ENCODE assay signal across 24 cellular contexts in genomic region chr4:87229979-87230378, GRCh38. TPM values are rescaled to one million over a fixed set of nuclear protein-coding genes. Genes with fewer than 3 reads are reported as not detected.
A peak's percentile ranks its signal among the peaks of the same experiment; 100 is the strongest.
DNase-seq lines count a peak whose midpoint lies in the region; ATAC-seq, FAIRE-seq and TF ChIP-seq lines count a peak whose summit lies in the region.
"Had no signal": no experiment of that assay in that cellular context is flagged by ENCODE, and none has a peak within 500 bp of the region (broad histone marks: within the 10 kb centered on the region; RNA-seq: fewer than 3 reads in every experiment).

No MANE protein-coding gene starts in this region.

- H3K4me3 ChIP-seq in K562 (no peak overlapping the region), lower lobe of right lung (no peak overlapping the region), upper lobe of right lung (no peak overlapping the region), ovary (no peak overlapping the region)
- H3K4me3 ChIP-seq: BLaER1, GM12878, GM23248 had no signal

- CTCF ChIA-PET in K562 (lab: Yijun Ruan, JAX; ENCODE audit: low intra/inter-chr PET ratio) = no interaction called here

- POLR2A ChIA-PET in K562 (lab: Yijun Ruan, JAX) = interaction anchor here (0.7 kb wide), 2 partner anchors 10 to 256 kb away, joined by 3 read pairs; no protein-coding TSS in a partner anchor

- H3K36me3 ChIP-seq in K562 (ENCODE audit: control insufficient read depth, insufficient read depth, low read length) (no peaks in the 10 kb centered on the region), lower lobe of right lung (no peaks in the 10 kb centered on the region), upper lobe of right lung (no peaks in the 10 kb centered on the region), ovary (no peaks in the 10 kb centered on the region)
- H3K36me3 ChIP-seq: BLaER1 had no signal

- H3K9me3 ChIP-seq in K562 (replicated peaks; ENCODE audit: control insufficient read depth, insufficient read depth, low read depth, low read length) (no peaks in the 10 kb centered on the region), lower lobe of right lung (no peaks in the 10 kb centered on the region), upper lobe of right lung (no peaks in the 10 kb centered on the region), ovary (no peaks in the 10 kb centered on the region)
- H3K9me3 ChIP-seq: BLaER1 had no signal

- H3K4me1 Mint-ChIP-seq in activated CD4-positive, alpha-beta T cell treated with anti-CD3 and anti-CD28 coated beads, Interleukin-2, amount 10 ng/mL, durations not matched to agents 24 days and 14 days = no peaks in the 10 kb centered on the region
- peaks cover 8% of the 10 kb centered on the region for H3K4me1 Mint-ChIP-seq in activated T-helper 1 cell treated with anti-CD3 and anti-CD28 coated beads, Interleukin-12 subunit alpha, Interleukin-12 subunit beta, Interleukin-2, Interleukin-4 antibody, amounts not matched to agents 30 ng/mL and 10 ng/mL and 1 ng/mL, durations not matched to agents 14 hours and 24 hours and 36 hours (ENCODE audit: low read depth)
- H3K4me1 Mint-ChIP-seq: B cell; CD4-positive, CD25-positive, alpha-beta regulatory T cell had no signal

- in situ Hi-C loops in K562 (cut with MboI) = loop anchor here (5.0 to 10.0 kb wide), 2 partner anchors 78 to 325 kb away; no protein-coding TSS in a partner anchor

- no peak overlapping the region for H2AFZ ChIP-seq in K562 (ENCODE audit: low read depth, low read length)
- H2AFZ ChIP-seq: GM23248 had no signal

- intact Hi-C loops in activated CD4-positive, alpha-beta T cell treated with anti-CD3 and anti-CD28 coated beads, Interleukin-2, amount 10 ng/mL, durations not matched to agents 24 days and 14 days (cut with micrococcal nuclease) = loop anchor here (10.0 kb wide), 1 partner anchor 1055 kb away; the partner anchor contains the start of gene PPM1K
- intact Hi-C loops in K562 (cut with micrococcal nuclease) = no loop called here
- intact Hi-C loops in lower lobe of right lung (cut with DNase I) = loop anchor here (10.0 kb wide), 2 partner anchors 75 to 305 kb away; no protein-coding TSS in a partner anchor
- intact Hi-C loops in upper lobe of right lung (cut with DNase I) = loop anchor here (10.0 kb wide), 1 partner anchor 65 kb away; no protein-coding TSS in a partner anchor
- intact Hi-C loops in activated T-helper 1 cell treated with anti-CD3 and anti-CD28 coated beads, Interleukin-12 subunit alpha, Interleukin-12 subunit beta, Interleukin-2, Interleukin-4 antibody, amounts not matched to agents 30 ng/mL and 10 ng/mL and 1 ng/mL, durations not matched to agents 14 hours and 24 hours and 36 hours (cut with micrococcal nuclease) = loop anchor here (10.0 kb wide), 1 partner anchor 1295 kb away; the partner anchor contains the start of gene PYURF
- intact Hi-C loops in ovary (cut with DNase I) = loop anchor here (5.0 to 10.0 kb wide), 6 partner anchors 75 to 725 kb away; partner anchors contain the start of gene AFF1 (in 1 of the 4)

- H3K4me2 ChIP-seq in K562 (ENCODE audit: insufficient read depth, low read length) = no peak overlapping the region
- H3K4me2 ChIP-seq: BLaER1 had no signal

- H3K36me3 Mint-ChIP-seq in activated CD4-positive, alpha-beta T cell treated with anti-CD3 and anti-CD28 coated beads, Interleukin-2, amount 10 ng/mL, durations not matched to agents 24 days and 14 days (ENCODE audit: low read depth) = no peaks in the 10 kb centered on the region
- H3K36me3 Mint-ChIP-seq in activated T-helper 1 cell treated with anti-CD3 and anti-CD28 coated beads, Interleukin-12 subunit alpha, Interleukin-12 subunit beta, Interleukin-2, Interleukin-4 antibody, amounts not matched to agents 30 ng/mL and 10 ng/mL and 1 ng/mL, durations not matched to agents 14 hours and 24 hours and 36 hours (ENCODE audit: low read depth) = no peaks in the 10 kb centered on the region
- H3K36me3 Mint-ChIP-seq: CD4-positive, CD25-positive, alpha-beta regulatory T cell; CD8-positive, alpha-beta T cell had no signal

- no peaks in the 10 kb centered on the region for H3K9me3 Mint-ChIP-seq in activated CD4-positive, alpha-beta T cell treated with anti-CD3 and anti-CD28 coated beads, Interleukin-2, amount 10 ng/mL, durations not matched to agents 24 days and 14 days
- no peaks in the 10 kb centered on the region for H3K9me3 Mint-ChIP-seq in activated T-helper 1 cell treated with anti-CD3 and anti-CD28 coated beads, Interleukin-12 subunit alpha, Interleukin-12 subunit beta, Interleukin-2, Interleukin-4 antibody, amounts not matched to agents 30 ng/mL and 10 ng/mL and 1 ng/mL, durations not matched to agents 14 hours and 24 hours and 36 hours
- H3K9me3 Mint-ChIP-seq: CD8-positive, alpha-beta T cell had no signal

- no peak for TF ChIP-seq CTCF in K562 (IDR thresholded peaks at IDR 0.05 in 2 of 3, conservative IDR thresholded peaks at IDR 0.05 in 1 of 3; ENCODE audit: insufficient read depth in 2 of 3, low read depth in 1 of 3, low read length in 3 of 3)
- no peak for TF ChIP-seq CTCF in lower lobe of right lung (IDR thresholded peaks at IDR 0.05)
- TF ChIP-seq CTCF in upper lobe of right lung (IDR thresholded peaks at IDR 0.05) = no peak
- TF ChIP-seq CTCF in ovary (IDR thresholded peaks at IDR 0.05) = no peak

- H3K27me3 Mint-ChIP-seq in activated CD4-positive, alpha-beta T cell treated with anti-CD3 and anti-CD28 coated beads, Interleukin-2, amount 10 ng/mL, durations not matched to agents 24 days and 14 days = peaks cover 22% of the 10 kb centered on the region
- peaks cover 15% of the 10 kb centered on the region for H3K27me3 Mint-ChIP-seq in activated T-helper 1 cell treated with anti-CD3 and anti-CD28 coated beads, Interleukin-12 subunit alpha, Interleukin-12 subunit beta, Interleukin-2, Interleukin-4 antibody, amounts not matched to agents 30 ng/mL and 10 ng/mL and 1 ng/mL, durations not matched to agents 14 hours and 24 hours and 36 hours (ENCODE audit: insufficient read depth)

- no peak overlapping the region for H3K27ac Mint-ChIP-seq in activated CD4-positive, alpha-beta T cell treated with anti-CD3 and anti-CD28 coated beads, Interleukin-2, amount 10 ng/mL, durations not matched to agents 24 days and 14 days
- no peak overlapping the region for H3K27ac Mint-ChIP-seq in activated T-helper 1 cell treated with anti-CD3 and anti-CD28 coated beads, Interleukin-12 subunit alpha, Interleukin-12 subunit beta, Interleukin-2, Interleukin-4 antibody, amounts not matched to agents 30 ng/mL and 10 ng/mL and 1 ng/mL, durations not matched to agents 14 hours and 24 hours and 36 hours
- H3K27ac Mint-ChIP-seq: B cell; CD4-positive, CD25-positive, alpha-beta regulatory T cell; CD8-positive, alpha-beta T cell had no signal

- no peaks in the 10 kb centered on the region for H4K20me1 ChIP-seq in K562 (replicated peaks; ENCODE audit: control insufficient read depth, insufficient read depth, low read length)
- H4K20me1 ChIP-seq: BLaER1 had no signal

- H3K27me3 ChIP-seq in K562 (ENCODE audit: control insufficient read depth in 2 of 2, insufficient read depth in 2 of 2, low read length in 2 of 2) = no peaks in the 10 kb centered on the region; a peak in 1 of 5 replicates
- no peaks in the 10 kb centered on the region for H3K27me3 ChIP-seq in lower lobe of right lung (ENCODE audit: low read depth)
- H3K27me3 ChIP-seq in upper lobe of right lung = no peaks in the 10 kb centered on the region
- H3K27me3 ChIP-seq in ovary = no peaks in the 10 kb centered on the region
- H3K27me3 ChIP-seq: BLaER1 had no signal

- no peak overlapping the region for H3K4me3 Mint-ChIP-seq in activated CD4-positive, alpha-beta T cell treated with anti-CD3 and anti-CD28 coated beads, Interleukin-2, amount 10 ng/mL, durations not matched to agents 24 days and 14 days
- no peak overlapping the region for H3K4me3 Mint-ChIP-seq in activated T-helper 1 cell treated with anti-CD3 and anti-CD28 coated beads, Interleukin-12 subunit alpha, Interleukin-12 subunit beta, Interleukin-2, Interleukin-4 antibody, amounts not matched to agents 30 ng/mL and 10 ng/mL and 1 ng/mL, durations not matched to agents 14 hours and 24 hours and 36 hours
- H3K4me3 Mint-ChIP-seq: B cell; CD4-positive, CD25-positive, alpha-beta regulatory T cell; CD8-positive, alpha-beta T cell had no signal

- peak; percentile 46 for DNase-seq in activated CD4-positive, alpha-beta T cell treated with anti-CD3 and anti-CD28 coated beads, Interleukin-2, amount 10 ng/mL, durations not matched to agents 24 days and 14 days
- no peak for DNase-seq in activated CD4-positive, alpha-beta T cell treated with anti-CD3 and anti-CD28 coated beads, Interleukin-2, amount 50 U/mL, for 1 hour
- no peak for DNase-seq in K562 (ENCODE audit: extremely low read depth in 1 of 4, low spot score in 3 of 4)
- DNase-seq in lower lobe of right lung = no peak
- DNase-seq in upper lobe of right lung = no peak
- DNase-seq in activated T-helper 1 cell treated with anti-CD3 and anti-CD28 coated beads, Interleukin-12 subunit alpha, Interleukin-12 subunit beta, Interleukin-2, Interleukin-4 antibody, amounts not matched to agents 30 ng/mL and 10 ng/mL and 1 ng/mL, durations not matched to agents 14 hours and 24 hours and 36 hours (ENCODE audit: low spot score) = no peak
- DNase-seq in ureter (ENCODE audit: low spot score) = no peak
- no peak for DNase-seq in ovary
- DNase-seq: CD4-positive, CD25-positive, alpha-beta regulatory T cell; CD8-positive, alpha-beta T cell; DMS53; EL; GDM1; GM23248; H7; HCEC 1CT had no signal

- FAIRE-seq in K562 (lab: Jason Lieb, UNC) = no peak
- FAIRE-seq: A204.1, GM12878, GM19239, H1 had no signal

- H3K9ac ChIP-seq in K562 (ENCODE audit: insufficient read depth in 1 of 2, low read depth in 2 of 2, low read length in 2 of 2) = no peak overlapping the region
- H3K9ac ChIP-seq: BLaER1, GM23248 had no signal

- TF ChIP-seq POLR2A in K562 (conservative IDR thresholded peaks at IDR 0.05) (no peak), ovary (IDR thresholded peaks at IDR 0.05) (no peak)

- ATAC-seq in K562 = peak; percentile 29
- ATAC-seq in lower lobe of right lung = peak; percentile 82 to 83
- ATAC-seq in upper lobe of right lung = peak; percentile 85
- ATAC-seq: CD8-positive, alpha-beta T cell; GM12878 had no signal

- TF ChIP-seq RAD21 in K562 (CRISPR knock-in tag; conservative IDR thresholded peaks at IDR 0.05 in 1 of 2, IDR thresholded peaks at IDR 0.05 in 1 of 2) = no peak

- BruUV-seq in K562 (replicated peaks; lab: Mats Ljungman, UMichigan) = no TSS peak

- H3K4me1 ChIP-seq in K562 (replicated peaks in 1 of 2; ENCODE audit: control insufficient read depth in 2 of 2, insufficient read depth in 2 of 2, low read length in 2 of 2) (peaks cover 0 to 7% of the 10 kb centered on the region in 2 experiments; a peak in 1 of 5 replicates), lower lobe of right lung (no peaks in the 10 kb centered on the region), upper lobe of right lung (peaks cover 6% of the 10 kb centered on the region), ovary (ENCODE audit: insufficient read depth) (no peaks in the 10 kb centered on the region)

- H3K27ac ChIP-seq in K562 (ENCODE audit: extremely low read depth, low read depth, low read length) = no peak overlapping the region
- H3K27ac ChIP-seq in lower lobe of right lung = no peak overlapping the region
- no peak overlapping the region for H3K27ac ChIP-seq in upper lobe of right lung
- H3K27ac ChIP-seq in ovary = no peak overlapping the region
- H3K27ac ChIP-seq: 22Rv1, BLaER1, C4-2B, GM23248 had no signal

- 18% methylated on average over 3 of the region's 3 CpGs for WGBS in K562 (ENCODE audit: insufficient coverage, low coverage, missing lambda C conversion rate)
- WGBS in ovary, 3 donors = 69 to 80% (median 75%) methylated on average over 3 of the region's 3 CpGs

- TF ChIP-seq EP300 in K562 (IDR thresholded peaks at IDR 0.05; ENCODE audit: low read length) (no peak), ovary (IDR thresholded peaks at IDR 0.05) (no peak)

- H3K9me1 ChIP-seq in K562 (ENCODE audit: control insufficient read depth, insufficient read depth, low read length) = no peaks in the 10 kb centered on the region

- H3K79me2 ChIP-seq in K562 (ENCODE audit: control insufficient read depth, insufficient read depth, low read length) = no peaks in the 10 kb centered on the region

RNA-seq across cellular contexts. Expression of gene KLHL8, which starts 9.6 kb away (rescaled TPM):
- total RNA-seq in activated CD4-positive, alpha-beta T cell treated with anti-CD3 and anti-CD28 coated beads, Interleukin-2, amount 10 ng/mL, durations not matched to agents 24 days and 14 days = 16.5 and 17.1 TPM in 2 replicates
- total RNA-seq in K562 (2011; cell fraction: chromatin; rRNA removed; ENCODE audit: low replicate concordance) = 12.2 and 27.8 TPM in 2 replicates
- 8.3 TPM in 2 replicates for total RNA-seq in K562 (2011; cell fraction: nucleolus; rRNA removed)
- 12.0 and 23.4 TPM in 2 replicates for total RNA-seq in K562 (2011; cell fraction: nucleoplasm; rRNA removed)
- total RNA-seq in K562 (2014; rRNA removed) = 9.7 and 15.0 TPM in 2 replicates
- 25.3 and 29.2 TPM in 2 replicates for total RNA-seq in K562 (2014; rRNA removed; fragmentation: Illumina TruSeq; extraction: Trizol)
- total RNA-seq in K562 (2015; rRNA removed; fragmentation: Illumina TruSeq; extraction: Trizol) = 21.8 and 23.0 TPM in 2 replicates
- total RNA-seq in K562 (2021) = 16.8 and 18.2 TPM in 2 replicates
- polyA plus RNA-seq in K562 (2011; rRNA removed) = 10.6 and 15.7 TPM in 2 replicates
- 3.0 and 8.9 TPM in 2 replicates for polyA plus RNA-seq in K562 (2011; cell fraction: cytosol; rRNA removed)
- 3.3 and 3.6 TPM in 2 replicates for polyA plus RNA-seq in K562 (2011; cell fraction: nucleus; rRNA removed)
- polyA plus RNA-seq in K562 (2012) = 8.6 and 16.8 TPM in 2 replicates
- polyA plus RNA-seq in K562 (2014; fragmentation: Illumina TruSeq; extraction: Trizol) = 18.7 and 20.4 TPM in 2 replicates
- polyA plus RNA-seq in K562 (2014; fragmentation: Nextera tagmentation; extraction: Ambion mirVana) = 10 to 100 TPM in 1 of 2 experiments, 1 to 10 TPM in 1; 8.7 to 10.5 TPM
- 13.0 and 13.2 TPM in 2 replicates for polyA plus RNA-seq in K562 (2014; rRNA removed)
- 90.7 and 108 TPM in 2 replicates for polyA minus RNA-seq in K562 (2011; rRNA and poly(A)+ RNA removed)
- polyA minus RNA-seq in K562 (2011; cell fraction: cytosol; rRNA and poly(A)+ RNA removed) = 18.0 and 24.5 TPM in 2 replicates
- polyA minus RNA-seq in K562 (2011; cell fraction: nucleus; rRNA and poly(A)+ RNA removed) = 12.4 and 17.0 TPM in 2 replicates
- 20.6 TPM for total RNA-seq in lower lobe of right lung
- 18.4 TPM for total RNA-seq in upper lobe of right lung
- 15.1 and 17.6 TPM in 2 replicates for total RNA-seq in activated T-helper 1 cell treated with anti-CD3 and anti-CD28 coated beads, Interleukin-12 subunit alpha, Interleukin-12 subunit beta, Interleukin-2, Interleukin-4 antibody, amounts not matched to agents 30 ng/mL and 10 ng/mL and 1 ng/mL, durations not matched to agents 14 hours and 24 hours and 36 hours
- total RNA-seq in ureter = 12.5 TPM
- 10 to 100 TPM in 6 of 7 donors, 1 to 10 TPM in 1; 9.4 to 13.1 (median 11.6) TPM for total RNA-seq in ovary
- polyA plus RNA-seq in ovary = 1 to 10 TPM; 4.1 to 7.2 TPM

Comparison
In these comparisons a context has a peak if more than half of its experiments do, and no peak if none do; other contexts are left out.
1. ATAC-seq: peak in every context shown above with its lines; median percentile 85 in upper lobe of right lung; 82 in lower lobe of right lung; 29 in K562.